9 cellular contexts compared by ENCODE assay signal in the genomic region with DNA sequence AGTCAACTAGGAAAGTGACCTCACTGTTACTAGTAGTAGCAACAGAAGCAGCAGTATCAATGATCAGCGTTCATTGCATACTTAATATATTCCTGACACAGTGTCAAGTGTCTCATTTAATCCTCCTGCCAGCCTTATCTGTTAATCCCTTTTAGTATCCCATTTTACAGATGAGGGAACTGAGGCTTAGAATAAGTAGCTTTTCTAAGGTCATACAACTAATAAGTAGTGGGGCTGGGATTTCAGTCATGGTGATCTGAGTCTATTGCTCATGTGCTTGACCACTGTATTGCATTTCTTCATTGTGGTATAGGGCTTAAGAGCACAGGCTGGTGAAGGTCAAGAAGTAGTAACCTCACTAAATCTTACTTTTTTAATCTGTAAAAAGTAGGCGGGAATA.
"Had no signal": no experiment of that assay in that cellular context is flagged by ENCODE, and none has a peak within 500 bp of the region (broad histone marks: within the 10 kb centered on the region; RNA-seq: fewer than 3 reads in every experiment).

No MANE protein-coding gene starts in this region.

- H3K4me2 ChIP-seq: KMS-11 had no signal

- H3K4me3 ChIP-seq: GM23248 had no signal

- H3K27ac ChIP-seq: GM23248, KMS-11 had no signal

- H3K27ac Mint-ChIP-seq: H9, IgD-negative memory B cell had no signal

- H3K9ac ChIP-seq: GM23248, KMS-11 had no signal

- H2AFZ ChIP-seq: GM23248 had no signal

- DNase-seq: GM23248, GOT3, H9, HCEC 1CT, KBM-7 had no signal

- H3K4me3 Mint-ChIP-seq: H9, IgD-negative memory B cell had no signal

- H3K9me3 Mint-ChIP-seq: H9 had no signal

- FAIRE-seq: H54, HTR-8/SVneo had no signal
